In the genomic region with DNA sequence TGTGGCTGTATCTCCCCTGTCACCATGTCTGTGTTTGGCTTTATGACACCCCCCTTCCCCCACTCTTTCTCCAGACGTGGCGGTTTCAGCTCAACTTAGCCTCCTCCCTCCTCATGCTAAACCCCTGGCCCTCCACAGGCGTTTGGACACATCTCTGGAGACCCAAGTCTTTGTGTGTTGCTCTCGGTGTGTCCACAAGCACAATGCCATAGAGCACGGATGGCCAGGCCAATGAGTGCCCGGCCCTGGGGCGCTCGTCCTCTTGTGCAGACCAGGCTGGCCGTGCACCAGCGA, we compare ENCODE assay signal across 10 cellular contexts. TPM values are rescaled to one million over a fixed set of nuclear protein-coding genes. Genes with fewer than 3 reads are reported as not detected.
DNase-seq lines count a peak whose midpoint lies in the region; ATAC-seq and TF ChIP-seq lines count a peak whose summit lies in the region.
"Had no signal": no experiment of that assay in that cellular context is flagged by ENCODE, and none has a peak within 500 bp of the region (broad histone marks: within the 10 kb centered on the region; RNA-seq: fewer than 3 reads in every experiment).

No MANE protein-coding gene starts in this region.

- H3K9ac ChIP-seq in fibroblast of lung (ENCODE audit: insufficient read depth, low read length) = peak overlapping the region; percentile 74

- TF ChIP-seq CTCF in BE2C (IDR thresholded peaks at IDR 0.05; ENCODE audit: low read depth, low read length) (no peak), RWPE1 (conservative IDR thresholded peaks at IDR 0.05; ENCODE audit: low read depth) (no peak), fibroblast of lung (conservative IDR thresholded peaks at IDR 0.05 in 1 of 2, IDR thresholded peaks at IDR 0.05 in 1 of 2; ENCODE audit: low read depth in 1 of 2, low read length in 2 of 2) (no peak), osteoblast (IDR thresholded peaks at IDR 0.05; ENCODE audit: extremely low read depth, low read depth, low read length) (no peak), thyroid gland (IDR thresholded peaks at IDR 0.05) (no peak)

- H3K27me3 ChIP-seq in BE2C = no peaks in the 10 kb centered on the region; the same call in 1 of the 2 replicates
- no peaks in the 10 kb centered on the region for H3K27me3 ChIP-seq in fibroblast of lung (ENCODE audit: control insufficient read depth, insufficient read depth, low read length)
- H3K27me3 ChIP-seq in osteoblast (ENCODE audit: insufficient read depth, low read length) = peaks cover 8% of the 10 kb centered on the region
- H3K27me3 ChIP-seq in thyroid gland = no peaks in the 10 kb centered on the region

- ATAC-seq in GM21360 (IDR thresholded peaks at IDR 0.05; ENCODE audit: unreplicated experiment) = no peak
- ATAC-seq in GM18858 (IDR thresholded peaks at IDR 0.05; ENCODE audit: unreplicated experiment) = no peak

- H3K4me1 ChIP-seq in BE2C (peaks cover 3% of the 10 kb centered on the region; the same call in 1 of the 2 replicates), fibroblast of lung (ENCODE audit: control insufficient read depth, extremely low read depth, insufficient read depth, low read length) (peaks cover 13% of the 10 kb centered on the region), osteoblast (ENCODE audit: insufficient read depth, low read length) (peaks cover 11% of the 10 kb centered on the region), thyroid gland (peaks cover 0 to 18% of the 10 kb centered on the region in 2 donors)

- no peak for TF ChIP-seq POLR2A in thyroid gland (IDR thresholded peaks at IDR 0.05)

- H3K4me3 ChIP-seq in BE2C (ENCODE audit: low read depth, low read length) = peak overlapping the region; percentile 43
- peak overlapping the region; percentile 16 to 53 (median 34) for H3K4me3 ChIP-seq in fibroblast of lung (replicated peaks in 1 of 4; ENCODE audit: control extremely low read depth in 1 of 4, insufficient read depth in 1 of 4, low read depth in 3 of 4, low read length in 4 of 4)
- peak overlapping the region; percentile 62 for H3K4me3 ChIP-seq in osteoblast (ENCODE audit: insufficient read depth, low read length)
- no peak overlapping the region for H3K4me3 ChIP-seq in thyroid gland (replicated peaks in 1 of 3)

- H3K9me3 ChIP-seq in BE2C = no peaks in the 10 kb centered on the region
- H3K9me3 ChIP-seq in fibroblast of lung (ENCODE audit: control insufficient read depth, insufficient read depth, low read depth, low read length) = no peaks in the 10 kb centered on the region
- H3K9me3 ChIP-seq in osteoblast (ENCODE audit: low read depth, low read length) = no peaks in the 10 kb centered on the region
- H3K9me3 ChIP-seq in thyroid gland = no peaks in the 10 kb centered on the region

- CTCF ChIA-PET in RWPE1 (lab: Yijun Ruan, JAX) = no interaction called here

- no peak for DNase-seq in BE2C
- DNase-seq in RWPE1 (ENCODE audit: low spot score) = no peak
- DNase-seq in fibroblast of lung (ENCODE audit: low read depth in 2 of 2) = peak in 1 of 2 donors; percentile 6
- peak; percentile 11 for DNase-seq in osteoblast (ENCODE audit: insufficient read length, low spot score, missing footprints)
- DNase-seq in thyroid gland = no peak
- no peak for DNase-seq in NCI-H510A (lab: John Stamatoyannopoulos, UW)
- DNase-seq: activated naive CD4-positive, alpha-beta T cell treated with anti-CD3 and anti-CD28 coated beads for 36 hours; NCI-H1092 treated with DMSO at 0.1 percent for 48 hours had no signal

- WGBS in thyroid gland, 2 donors = 7 to 12% methylated on average over 6 to 9 of the region's 10 CpGs

- intact Hi-C loops in thyroid gland (cut with DNase I) = no loop called here

- H3K4me2 ChIP-seq in fibroblast of lung (ENCODE audit: extremely low read depth, insufficient read depth, low read length) = peak overlapping the region; percentile 49
- peak overlapping the region; percentile 66 for H3K4me2 ChIP-seq in osteoblast (ENCODE audit: insufficient read depth, low read length)

- H3K27ac ChIP-seq in RWPE1 (0 out of 2 replicates have a peak overlapping the region, but pooled peaks have one; percentile 11), fibroblast of lung (ENCODE audit: insufficient read depth, low read length) (peak overlapping the region; percentile 50), osteoblast (ENCODE audit: low read depth, low read length) (no peak overlapping the region), thyroid gland (peak overlapping the region in 1 of 3 donors; percentile 7)

- H2AFZ ChIP-seq in fibroblast of lung (ENCODE audit: low read length) = no peak overlapping the region
- H2AFZ ChIP-seq in osteoblast (ENCODE audit: low read length) = no peak overlapping the region

- POLR2A ChIA-PET in RWPE1 (lab: Yijun Ruan, JAX; ENCODE audit: low non-redundant PET) = interaction anchor here (0.6 kb wide), 1 partner anchor 103 kb away, joined by 3 read pairs; no protein-coding TSS in a partner anchor

- H4K20me1 ChIP-seq in fibroblast of lung (ENCODE audit: control insufficient read depth, extremely low read depth, insufficient read depth, low read length) = no peaks in the 10 kb centered on the region
- no peaks in the 10 kb centered on the region for H4K20me1 ChIP-seq in osteoblast (ENCODE audit: insufficient read depth, low read length)

- H3K79me2 ChIP-seq in fibroblast of lung (ENCODE audit: control insufficient read depth, insufficient read depth, low read length) (peaks cover 23% of the 10 kb centered on the region), osteoblast (ENCODE audit: insufficient read depth, low read length) (no peaks in the 10 kb centered on the region)

- H3K36me3 ChIP-seq in BE2C (no peaks in the 10 kb centered on the region), fibroblast of lung (ENCODE audit: control insufficient read depth, insufficient read depth, low read length) (no peaks in the 10 kb centered on the region), osteoblast (ENCODE audit: insufficient read depth, low read length) (no peaks in the 10 kb centered on the region), thyroid gland (no peaks in the 10 kb centered on the region)

RNA-seq across cellular contexts. Expression of gene PPP1R14A, which starts 0.5 kb away (rescaled TPM):
- polyA plus RNA-seq in BE2C (2012; ENCODE audit: insufficient read depth, insufficient read length, low read depth) = 11.5 TPM
- total RNA-seq in fibroblast of lung (2.1 and 7.1 TPM in 2 replicates), osteoblast (0.72 and 1.2 TPM in 2 replicates), thyroid gland (10 to 100 TPM in 1 of 4 donors, 1 to 10 TPM in 3; 2.8 to 11.9 (median 4.3) TPM)
- polyA plus RNA-seq in fibroblast of lung = 2.2 and 146 TPM in 2 replicates
- polyA plus RNA-seq in fibroblast of lung (2012) = 7.5 and 373 TPM in 2 replicates
- 0.52 and 15.9 TPM in 2 replicates for polyA minus RNA-seq in fibroblast of lung (ENCODE audit: low replicate concordance)
- total RNA-seq: activated naive CD4-positive, alpha-beta T cell treated with anti-CD3 and anti-CD28 coated beads for 36 hours had no signal

RNA-seq across cellular contexts. Expression of gene SPINT2, which starts 8.7 kb away (rescaled TPM):
- polyA plus RNA-seq in BE2C (2012; ENCODE audit: insufficient read depth, insufficient read length, low read depth) = 0.76 TPM
- total RNA-seq in fibroblast of lung (4.5 and 8.7 TPM in 2 replicates), osteoblast (1.8 and 2.2 TPM in 2 replicates), thyroid gland (1,000 to 10,000 TPM in 1 of 4 donors, 100 to 1,000 TPM in 3; 424 to 1,529 (median 712) TPM)
- polyA plus RNA-seq in fibroblast of lung = 2.1 and 4.6 TPM in 2 replicates
- 2.1 and 7.6 TPM in 2 replicates for polyA plus RNA-seq in fibroblast of lung (2012)
- polyA minus RNA-seq in fibroblast of lung (ENCODE audit: low replicate concordance) = 1.6 and 24.3 TPM in 2 replicates

RNA-seq across cellular contexts. Expression of gene DPF1, which starts 31.7 kb away (rescaled TPM):
- 21.2 TPM for polyA plus RNA-seq in BE2C (2012; ENCODE audit: insufficient read depth, insufficient read length, low read depth)
- total RNA-seq in fibroblast of lung (0.50 and 0.51 TPM in 2 replicates), osteoblast (0.29 and 0.72 TPM in 2 replicates), thyroid gland (not detected)
- polyA plus RNA-seq in fibroblast of lung = 1.6 and 5.2 TPM in 2 replicates
- 1.6 and 5.0 TPM in 2 replicates for polyA plus RNA-seq in fibroblast of lung (2012)
- 3.0 and 9.4 TPM in 2 replicates for polyA minus RNA-seq in fibroblast of lung (ENCODE audit: low replicate concordance)

RNA-seq across cellular contexts. Expression of gene C19orf33, which starts 48.3 kb away (rescaled TPM):
- 0.91 TPM for polyA plus RNA-seq in BE2C (2012; ENCODE audit: insufficient read depth, insufficient read length, low read depth)
- total RNA-seq in fibroblast of lung (not detected in 2 replicates), osteoblast (not detected in 2 replicates), thyroid gland (10 to 100 TPM in 3 of 4 donors, not detected in 1; 16.2 to 26.3 (median 17.2) TPM)
- polyA plus RNA-seq in fibroblast of lung = not detected in 2 replicates
- polyA plus RNA-seq in fibroblast of lung (2012) = 0.37 TPM in 1 of 2 replicates, not detected in the other
- polyA minus RNA-seq in fibroblast of lung (ENCODE audit: low replicate concordance) = not detected in 2 replicates
- total RNA-seq: activated naive CD4-positive, alpha-beta T cell treated with anti-CD3 and anti-CD28 coated beads for 36 hours had no signal

Comparison
In these comparisons a context has a peak if more than half of its experiments do, and no peak if none do; other contexts are left out.
1. H3K4me3 ChIP-seq: peak in BE2C (single experiment), fibroblast of lung (4 of 4) and osteoblast (single experiment); none in thyroid gland (0 of 3).
2. RNA of gene SPINT2, which starts 8.7 kb away (total RNA-seq): 424 to 1,529 TPM in thyroid gland; 4.5 to 8.7 TPM in fibroblast of lung and 1.8 to 2.2 TPM in osteoblast; every median in the first group is over 10 times any median in the second.